24 cellular contexts compared by ENCODE assay signal in genomic region chr2:19205983-19206533, GRCh38.
"Had no signal": no experiment of that assay in that cellular context is flagged by ENCODE, and none has a peak within 500 bp of the region (broad histone marks: within the 10 kb centered on the region; RNA-seq: fewer than 3 reads in every experiment).

No MANE protein-coding gene starts in this region.

- DNase-seq: activated CD4-positive, alpha-beta memory T cell treated with anti-CD3 and anti-CD28 coated beads, Interleukin-2, amount 10 ng/mL, durations not matched to agents 7 days and 5 days; activated CD4-positive, alpha-beta T cell treated with anti-CD3 and anti-CD28 coated beads, Interleukin-2, amount 10 ng/mL, durations not matched to agents 7 days and 5 days; activated CD4-positive, CD25-positive, alpha-beta regulatory T cell treated with anti-CD3 and anti-CD28 coated beads, Interleukin-2, amount 50 U/mL, for 72 hours; activated naive CD8-positive, alpha-beta T cell treated with anti-CD3 and anti-CD28 coated beads, Interleukin-2, amount 50 U/mL, for 24 hours; activated T-cell treated with anti-CD3 and anti-CD28 coated beads, Interleukin-2, amount 50 U/mL, for 48 hours; gastrocnemius medialis; glutamatergic neuron; islet precursor cell; left cardiac atrium; naive B cell; nephron progenitor cell; pancreas; retina; stimulated activated CD4-positive, alpha-beta T cell treated with anti-CD3 and anti-CD28 coated beads, Interleukin-15, amount 100 ng/mL, for 24 hours; stimulated activated CD4-positive, alpha-beta T cell treated with anti-CD3 and anti-CD28 coated beads, Interleukin-2, amount 100 ng/mL, for 24 hours; stimulated activated naive B cell treated with anti-CD40 and anti-IgM and Interleukin-4, amounts not matched to agents 10 μg/mL and 1 μg/mL and 100 μg/mL, for 72 hours; stomach; T1000; tibial artery; upper lobe of right lung had no signal

- ATAC-seq: activated naive CD8-positive, alpha-beta T cell treated with anti-CD3 and anti-CD28 coated beads, Interleukin-2, amount 50 U/mL, for 24 hours; gastrocnemius medialis; pancreas; stimulated activated naive B cell treated with anti-CD40 and anti-IgM and Interleukin-4, amounts not matched to agents 10 μg/mL and 1 μg/mL and 100 μg/mL, for 72 hours; upper lobe of right lung had no signal

- H3K4me3 ChIP-seq: esophagus muscularis mucosa, gastrocnemius medialis, hepatocyte, pancreas, prostate gland, stomach, suprapubic skin, tibial artery, upper lobe of right lung had no signal

- H3K36me3 ChIP-seq: esophagus muscularis mucosa, gastrocnemius medialis, pancreas, prostate gland, stomach, suprapubic skin, tibial artery, upper lobe of right lung had no signal

- H3K27me3 ChIP-seq: esophagus muscularis mucosa, gastrocnemius medialis, hepatocyte, pancreas, stomach, suprapubic skin, tibial artery, upper lobe of right lung had no signal

- H3K27ac ChIP-seq: esophagus muscularis mucosa, gastrocnemius medialis, hepatocyte, pancreas, prostate gland, stomach, suprapubic skin, tibial artery, upper lobe of right lung had no signal

- H3K4me2 ChIP-seq: hepatocyte had no signal

- H3K79me2 ChIP-seq: hepatocyte had no signal

- H2AFZ ChIP-seq: hepatocyte had no signal

- H3K9me3 ChIP-seq: esophagus muscularis mucosa, gastrocnemius medialis, pancreas, prostate gland, stomach, suprapubic skin, tibial artery, upper lobe of right lung had no signal

- H3K4me1 ChIP-seq: esophagus muscularis mucosa, gastrocnemius medialis, pancreas, prostate gland, stomach, suprapubic skin, upper lobe of right lung had no signal
